Comparison of ENCODE assay signal across 8 cellular contexts in genomic region chr10:91907914-91908357, GRCh38. TPM values are rescaled to one million over a fixed set of nuclear protein-coding genes. Genes with fewer than 3 reads are reported as not detected.
DNase-seq lines count a peak whose midpoint lies in the region; ATAC-seq and TF ChIP-seq lines count a peak whose summit lies in the region.

No MANE protein-coding gene starts in this region.

- peak overlapping the region; percentile 89 for H3K4me3 Mint-ChIP-seq in CD4-positive, alpha-beta T cell
- peak overlapping the region; percentile 92 to 94 for H3K4me3 Mint-ChIP-seq in stimulated activated naive B cell treated with anti-CD40 and anti-IgM and Interleukin-4, amounts not matched to agents 10 μg/mL and 1 μg/mL and 100 μg/mL, for 72 hours

- H3K36me3 ChIP-seq in adipocyte (ENCODE audit: control insufficient read depth, insufficient read depth, low read length, severe bottlenecking) (no peaks in the 10 kb centered on the region), iPS-18a (ENCODE audit: control insufficient read depth, low read depth, low read length) (peaks cover 11% of the 10 kb centered on the region)

- intact Hi-C loops in CD4-positive, alpha-beta T cell (cut with DNase I, micrococcal nuclease) = loop anchor here (2.0 to 10.0 kb wide), 6 partner anchors 15 to 609 kb away; partner anchors contain the start of genes BTAF1 (in 1 of the 2), CPEB3 (in 1 of the 2), HECTD2 (in 1 of the 2) and MARCHF5 (in 1 of the 2)

- CTCF ChIA-PET in CD4-positive, alpha-beta T cell (lab: Charles Lee) = interaction anchor here (0.8 to 2.7 kb wide), 8 partner anchors 10 to 149 kb away, joined by 3 to 24 read pairs (median 4); partner anchors contain the start of genes BTAF1 and TNKS2

- H3K27ac ChIP-seq in CD4-positive, alpha-beta T cell (ENCODE audit: low read depth, low read length) = no peak overlapping the region
- H3K27ac ChIP-seq in iPS-18a (ENCODE audit: low read length) = peak overlapping the region; percentile 57

- H3K9me3 ChIP-seq in CD4-positive, alpha-beta T cell (ENCODE audit: control insufficient read depth, low read length) = no peaks in the 10 kb centered on the region
- H3K9me3 ChIP-seq in adipocyte (ENCODE audit: control insufficient read depth, low read length) (no peaks in the 10 kb centered on the region), iPS-18a (ENCODE audit: control insufficient read depth, low read depth, low read length) (no peaks in the 10 kb centered on the region)

- in situ Hi-C loops in GM13976 (cut with MboI; ENCODE audit: low sequenced_read_pairs, unreplicated experiment) = no loop called here

- no peaks in the 10 kb centered on the region for H3K9me3 Mint-ChIP-seq in CD4-positive, alpha-beta T cell
- no peaks in the 10 kb centered on the region for H3K9me3 Mint-ChIP-seq in stimulated activated naive B cell treated with anti-CD40 and anti-IgM and Interleukin-4, amounts not matched to agents 10 μg/mL and 1 μg/mL and 100 μg/mL, for 72 hours

- TF ChIP-seq CTCF in CD4-positive, alpha-beta T cell (IDR thresholded peaks at IDR 0.05) = no peak
- no peak for TF ChIP-seq CTCF in GM13976 (IDR thresholded peaks at IDR 0.05; ENCODE audit: borderline replicate concordance, control extremely low read depth, extremely low read depth, insufficient read depth, missing control alignments)

- peak overlapping the region; percentile 71 for H3K27ac Mint-ChIP-seq in CD4-positive, alpha-beta T cell
- peak overlapping the region; percentile 48 for H3K27ac Mint-ChIP-seq in stimulated activated naive B cell treated with anti-CD40 and anti-IgM and Interleukin-4, amounts not matched to agents 10 μg/mL and 1 μg/mL and 100 μg/mL, for 72 hours

- H3K27me3 ChIP-seq in CD4-positive, alpha-beta T cell (ENCODE audit: control insufficient read depth, insufficient read depth, low read length) = no peaks in the 10 kb centered on the region
- no peaks in the 10 kb centered on the region for H3K27me3 ChIP-seq in adipocyte (replicated peaks; ENCODE audit: control insufficient read depth, insufficient read depth, low read length)
- no peaks in the 10 kb centered on the region for H3K27me3 ChIP-seq in iPS-18a (ENCODE audit: control insufficient read depth, insufficient read depth, low read length)

- DNase-seq in CD4-positive, alpha-beta T cell = peak in 1 of 10 experiments; percentile 18
- DNase-seq in adipocyte (ENCODE audit: low read depth) (no peak), GM13976 (ENCODE audit: low spot score) (no peak), left lobe of liver (ENCODE audit: low spot score) (no peak), KG1 (lab: John Stamatoyannopoulos, UW) (no peak)
- DNase-seq in stimulated activated naive B cell treated with anti-CD40 and anti-IgM and Interleukin-4, amounts not matched to agents 10 μg/mL and 1 μg/mL and 100 μg/mL, for 72 hours = no peak

- H3K27me3 Mint-ChIP-seq in CD4-positive, alpha-beta T cell = peaks cover 4% of the 10 kb centered on the region
- peaks cover 0 to 2% of the 10 kb centered on the region in 2 donors for H3K27me3 Mint-ChIP-seq in stimulated activated naive B cell treated with anti-CD40 and anti-IgM and Interleukin-4, amounts not matched to agents 10 μg/mL and 1 μg/mL and 100 μg/mL, for 72 hours

- peaks cover 14% of the 10 kb centered on the region for H3K36me3 Mint-ChIP-seq in CD4-positive, alpha-beta T cell (ENCODE audit: low read depth)
- H3K36me3 Mint-ChIP-seq in stimulated activated naive B cell treated with anti-CD40 and anti-IgM and Interleukin-4, amounts not matched to agents 10 μg/mL and 1 μg/mL and 100 μg/mL, for 72 hours = peaks cover 2 to 14% of the 10 kb centered on the region in 2 donors

- peak; percentile 11 for ATAC-seq in CD4-positive, alpha-beta T cell (ENCODE audit: poor library complexity)
- ATAC-seq in HG03342 (IDR thresholded peaks at IDR 0.05; ENCODE audit: unreplicated experiment) = peak; percentile 27
- ATAC-seq in stimulated activated naive B cell treated with anti-CD40 and anti-IgM and Interleukin-4, amounts not matched to agents 10 μg/mL and 1 μg/mL and 100 μg/mL, for 72 hours (replicated peaks) = peak; percentile 31 to 34
- ATAC-seq in left lobe of liver = no peak

- H3K4me3 ChIP-seq in adipocyte (ENCODE audit: low read length) (peak overlapping the region; percentile 94), iPS-18a (ENCODE audit: low read length) (peak overlapping the region; percentile 96)

- POLR2A ChIA-PET in CD4-positive, alpha-beta T cell (lab: Charles Lee) = interaction anchor here (0.7 to 2.8 kb wide), 15 partner anchors 14 to 1042 kb away, joined by 3 to 68 read pairs (median 7); partner anchors contain the start of genes BTAF1, CPEB3, MARCHF5 and TNKS2

- peaks cover 28% of the 10 kb centered on the region for H3K4me1 Mint-ChIP-seq in CD4-positive, alpha-beta T cell (ENCODE audit: low read depth)
- peaks cover 7 to 23% of the 10 kb centered on the region in 2 donors for H3K4me1 Mint-ChIP-seq in stimulated activated naive B cell treated with anti-CD40 and anti-IgM and Interleukin-4, amounts not matched to agents 10 μg/mL and 1 μg/mL and 100 μg/mL, for 72 hours

- peak overlapping the region; percentile 83 for H3K9ac ChIP-seq in adipocyte (ENCODE audit: low read length)
- H3K9ac ChIP-seq in iPS-18a (ENCODE audit: low read length) = peak overlapping the region; percentile 84

- H3K4me1 ChIP-seq in adipocyte (ENCODE audit: control insufficient read depth, insufficient read depth, low read length) (peaks cover 18% of the 10 kb centered on the region), iPS-18a (ENCODE audit: control insufficient read depth, low read depth, low read length) (peaks cover 6% of the 10 kb centered on the region)

RNA-seq across cellular contexts. Expression of gene FGFBP3, which starts 1.4 kb away (rescaled TPM):
- 1 to 10 TPM; 1.4 to 1.5 TPM for total RNA-seq in CD4-positive, alpha-beta T cell
- 0.33 TPM for total RNA-seq in left lobe of liver

RNA-seq across cellular contexts. Expression of gene BTAF1, which starts 15.6 kb away (rescaled TPM):
- total RNA-seq in CD4-positive, alpha-beta T cell = 10 to 100 TPM; 80.8 to 85.8 TPM
- 16.0 TPM for total RNA-seq in left lobe of liver
